Comparison of ENCODE assay signal across 9 cellular contexts in the genomic region with DNA sequence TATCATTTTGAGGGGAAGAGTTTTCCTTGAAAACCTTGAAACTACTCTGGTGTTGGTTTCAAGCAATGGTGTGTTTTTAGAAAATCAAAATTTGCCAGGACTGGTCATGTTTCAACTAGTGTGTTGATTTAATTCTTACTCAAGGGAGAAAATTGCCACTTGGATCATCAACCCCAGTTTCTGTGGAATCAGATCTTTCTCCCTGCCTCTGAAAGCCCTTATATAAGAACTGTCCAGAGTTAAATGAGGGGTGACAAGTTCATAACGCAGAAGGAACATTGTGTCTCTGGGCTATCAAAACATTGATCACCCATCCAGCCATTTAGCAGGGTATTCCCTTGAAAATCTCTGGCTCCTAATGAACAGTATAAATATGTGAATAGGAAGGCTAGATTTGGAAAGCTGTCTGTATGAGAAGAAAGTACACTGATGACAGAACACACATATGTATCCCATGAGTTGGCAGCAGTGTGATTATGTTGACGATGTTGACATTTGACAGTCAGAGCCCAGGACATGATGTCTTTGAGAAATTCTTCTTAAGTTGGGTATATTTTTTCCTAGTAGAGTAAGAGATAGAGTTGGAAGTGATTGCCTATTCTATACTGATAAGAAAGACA. TPM values are rescaled to one million over a fixed set of nuclear protein-coding genes. Genes with fewer than 3 reads are reported as not detected.
DNase-seq lines count a peak whose midpoint lies in the region; ATAC-seq and TF ChIP-seq lines count a peak whose summit lies in the region.
"Had no signal": no experiment of that assay in that cellular context is flagged by ENCODE, and none has a peak within 500 bp of the region (broad histone marks: within the 10 kb centered on the region; RNA-seq: fewer than 3 reads in every experiment).

No MANE protein-coding gene starts in this region.

- POLR2A ChIA-PET in PC-3 (lab: Charles Lee; ENCODE audit: unreplicated experiment) = no interaction called here

- no peaks in the 10 kb centered on the region for H3K9me3 ChIP-seq in PC-3 (ENCODE audit: low read length)
- H3K9me3 ChIP-seq in smooth muscle cell (replicated peaks; ENCODE audit: low read depth) = no peaks in the 10 kb centered on the region

- DNase-seq in PC-3 = no peak
- no peak for DNase-seq in foreskin keratinocyte
- DNase-seq in smooth muscle cell (lab: John Stamatoyannopoulos, UW; ENCODE audit: unreplicated experiment) = no peak
- DNase-seq in stimulated activated CD8-positive, alpha-beta memory T cell treated with anti-CD3 and anti-CD28 coated beads, Interleukin-4, amount 100 ng/mL, for 48 hours = no peak
- no peak for DNase-seq in NCI-H2029 (lab: John Stamatoyannopoulos, UW)
- DNase-seq: activated naive CD4-positive, alpha-beta T cell; NCI-H146 had no signal

- TF ChIP-seq CTCF in PC-3 (conservative IDR thresholded peaks at IDR 0.05; ENCODE audit: low read depth, low read length) (no peak), foreskin keratinocyte (conservative IDR thresholded peaks at IDR 0.05) (no peak), smooth muscle cell (IDR thresholded peaks at IDR 0.05; ENCODE audit: borderline replicate concordance, insufficient read depth, poor library complexity, severe bottlenecking) (no peak)

- no peak overlapping the region for H3K9ac ChIP-seq in PC-3 (ENCODE audit: low read length)
- peak overlapping the region; percentile 21 for H3K9ac ChIP-seq in smooth muscle cell (ENCODE audit: low read depth)

- BruUV-seq in PC-3 (replicated peaks; lab: Mats Ljungman, UMichigan) = no TSS peak

- CTCF ChIA-PET in PC-3 (lab: Charles Lee) = no interaction called here

- intact Hi-C loops in PC-3 (cut with micrococcal nuclease) = no loop called here

- H3F3A ChIP-seq in PC-3 (ENCODE audit: low read length, unreplicated experiment) = peaks cover 9% of the 10 kb centered on the region
- H3F3A ChIP-seq in smooth muscle cell (ENCODE audit: low read depth) = peaks cover 10% of the 10 kb centered on the region

- no peaks in the 10 kb centered on the region for H4K20me1 ChIP-seq in PC-3 (ENCODE audit: low read length)
- H4K20me1 ChIP-seq in smooth muscle cell (ENCODE audit: low read depth) = no peaks in the 10 kb centered on the region

- H3K27ac ChIP-seq in PC-3 (ENCODE audit: low read length) = peak overlapping the region; percentile 38
- H3K27ac ChIP-seq in foreskin keratinocyte = peak overlapping the region; percentile 32
- peak overlapping the region; percentile 81 for H3K27ac ChIP-seq in smooth muscle cell (ENCODE audit: low read depth)

- H3K27me3 ChIP-seq in PC-3 (ENCODE audit: low read length) = no peaks in the 10 kb centered on the region
- no peaks in the 10 kb centered on the region for H3K27me3 ChIP-seq in foreskin keratinocyte
- H3K27me3 ChIP-seq in smooth muscle cell (ENCODE audit: low read depth) = no peaks in the 10 kb centered on the region

- H3K4me2 ChIP-seq in PC-3 (ENCODE audit: low read length) = peak overlapping the region; percentile 37
- H3K4me2 ChIP-seq in smooth muscle cell = peak overlapping the region; percentile 17

- peak overlapping the region; percentile 6; the same call in 1 of the 2 replicates for H3K4me3 ChIP-seq in PC-3 (ENCODE audit: low read length)
- no peak overlapping the region for H3K4me3 ChIP-seq in smooth muscle cell

- H3K79me2 ChIP-seq in PC-3 (ENCODE audit: low read length) (no peaks in the 10 kb centered on the region), smooth muscle cell (ENCODE audit: low read depth) (no peaks in the 10 kb centered on the region)

- peaks cover 44% of the 10 kb centered on the region for H3K4me1 ChIP-seq in PC-3 (ENCODE audit: insufficient read depth, low read length)
- H3K4me1 ChIP-seq in foreskin keratinocyte = peaks cover 34% of the 10 kb centered on the region
- peaks cover 10% of the 10 kb centered on the region for H3K4me1 ChIP-seq in smooth muscle cell (ENCODE audit: low read depth)

- 72% methylated on average over 2 of the region's 2 CpGs for WGBS in smooth muscle cell (ENCODE audit: low lambda C conversion rate)

- H3K9me2 ChIP-seq in PC-3 (replicated peaks; ENCODE audit: low read length) = no peaks in the 10 kb centered on the region

- H2AFZ ChIP-seq in PC-3 (ENCODE audit: low read length) = no peak overlapping the region
- H2AFZ ChIP-seq in smooth muscle cell (ENCODE audit: low read depth) = no peak overlapping the region

- ATAC-seq in GM18519 (IDR thresholded peaks at IDR 0.05; ENCODE audit: low FRiP score, unreplicated experiment) = peak; percentile 2
- peak; percentile 9; the same call in 1 of the 2 replicates for ATAC-seq in PC-3
- ATAC-seq in foreskin keratinocyte = peak; percentile 67
- no peak for ATAC-seq in GM21737 (IDR thresholded peaks at IDR 0.05; ENCODE audit: unreplicated experiment)

- H3K36me3 ChIP-seq in PC-3 (ENCODE audit: low read depth, low read length) (no peaks in the 10 kb centered on the region), smooth muscle cell (ENCODE audit: low read depth) (no peaks in the 10 kb centered on the region)

RNA-seq across cellular contexts. Expression of a gene that starts 43.5 kb away (rescaled TPM):
- 7.0 and 40.3 TPM in 2 replicates for total RNA-seq in PC-3 (2014; rRNA removed)
- 9.9 and 12.3 TPM in 2 replicates for total RNA-seq in foreskin keratinocyte
- 1.5 and 1.9 TPM in 2 replicates for polyA plus RNA-seq in foreskin keratinocyte
- total RNA-seq in smooth muscle cell = 15.1 and 22.3 TPM in 2 replicates
- 6.8 and 8.5 TPM in 2 replicates for polyA plus RNA-seq in smooth muscle cell
